23 cellular contexts compared by ENCODE assay signal in the genomic region with DNA sequence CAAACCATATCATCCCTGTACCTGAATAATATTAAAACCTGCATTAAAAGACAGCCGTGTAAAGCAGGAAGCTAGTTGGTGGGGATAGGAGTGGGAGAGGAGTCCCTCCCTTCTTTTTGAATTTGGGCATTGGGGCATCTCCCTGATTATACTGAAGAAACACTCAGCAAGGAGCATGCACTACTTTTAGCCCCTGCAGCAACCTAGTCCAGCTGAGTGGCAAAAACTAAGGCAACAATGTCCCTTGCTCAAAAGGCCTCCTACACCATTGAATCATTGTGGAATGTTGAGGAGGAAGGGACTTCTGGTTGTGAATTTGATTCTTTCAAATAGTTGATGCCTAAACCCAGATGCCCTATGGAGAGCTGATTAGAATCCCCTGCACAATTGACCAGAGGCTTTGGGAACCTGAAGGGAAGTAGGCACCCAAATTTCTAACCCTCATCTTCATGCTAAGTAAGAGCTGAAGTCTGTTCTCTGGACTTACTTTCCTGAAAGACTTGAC.
"Had no signal": no experiment of that assay in that cellular context is flagged by ENCODE, and none has a peak within 500 bp of the region (broad histone marks: within the 10 kb centered on the region; RNA-seq: fewer than 3 reads in every experiment).

No MANE protein-coding gene starts in this region.

- H3K27me3 Mint-ChIP-seq: activated naive CD8-positive, alpha-beta T cell had no signal

- H3K4me3 ChIP-seq: adrenal gland, ascending aorta, neural progenitor cell, transverse colon had no signal

- H3K27ac Mint-ChIP-seq: activated naive CD8-positive, alpha-beta T cell; activated T-helper 2 cell treated with anti-CD3 and anti-CD28 coated beads, Interferon-gamma antibody, Interleukin-2, Interleukin-4, amounts not matched to agents 10 μg/mL and 5 μg/mL and 100 μg/mL, durations not matched to agents 14 hours and 24 hours and 36 hours; naive thymus-derived CD4-positive, alpha-beta T cell; neural progenitor cell; progenitor cell of endocrine pancreas; stimulated activated effector memory CD8-positive, alpha-beta T cell treated with anti-CD3 and anti-CD28 coated beads, Interleukin-12 subunit alpha, Interleukin-12 subunit beta, amount 100 ng/mL, for 72 hours; stimulated activated naive CD8-positive, alpha-beta T cell treated with anti-CD3 and anti-CD28 coated beads, Interleukin-15, amount 100 ng/mL, for 72 hours; WTC11 had no signal

- H3K27ac ChIP-seq: ascending aorta, brain microvascular endothelial cell, epithelial cell of prostate, neural progenitor cell, transverse colon had no signal

- DNase-seq: activated CD4-positive, alpha-beta T cell treated with anti-CD3 and anti-CD28 coated beads, Interleukin-2, amount 50 U/mL, for 4 hours; activated CD8-positive, alpha-beta memory T cell treated with anti-CD3 and anti-CD28 coated beads for 24 hours; activated CD8-positive, alpha-beta memory T cell treated with anti-CD3 and anti-CD28 coated beads, Interleukin-2, amount 50 U/mL, for 4 hours; activated naive CD4-positive, alpha-beta T cell; activated T-cell treated with anti-CD3 and anti-CD28 coated beads, Interleukin-2, amount 50 U/mL, for 4 hours; adrenal gland; brain microvascular endothelial cell; central memory CD4-positive, alpha-beta T cell; foreskin fibroblast; hypothalamus; naive thymus-derived CD4-positive, alpha-beta T cell; stimulated activated CD4-positive, alpha-beta T cell treated with anti-CD3 and anti-CD28 coated beads, Interleukin-1b, Interleukin-23, amount 100 ng/mL, for 48 hours; stimulated activated naive CD8-positive, alpha-beta T cell treated with anti-CD3 and anti-CD28 coated beads, Interleukin-15, amount 100 ng/mL, for 72 hours; T-helper 9 cell; transverse colon had no signal

- H3K4me1 Mint-ChIP-seq: naive thymus-derived CD4-positive, alpha-beta T cell; neural progenitor cell; stimulated activated effector memory CD8-positive, alpha-beta T cell treated with anti-CD3 and anti-CD28 coated beads, Interleukin-12 subunit alpha, Interleukin-12 subunit beta, amount 100 ng/mL, for 72 hours; stimulated activated naive CD8-positive, alpha-beta T cell treated with anti-CD3 and anti-CD28 coated beads, Interleukin-15, amount 100 ng/mL, for 72 hours had no signal

- H3K9me3 ChIP-seq: adrenal gland, ascending aorta, transverse colon had no signal

- H3K9me3 Mint-ChIP-seq: activated T-cell treated with anti-CD3 and anti-CD28 coated beads, Interleukin-2, amount 50 U/mL, for 4 hours; activated T-helper 2 cell treated with anti-CD3 and anti-CD28 coated beads, Interferon-gamma antibody, Interleukin-2, Interleukin-4, amounts not matched to agents 10 μg/mL and 5 μg/mL and 100 μg/mL, durations not matched to agents 14 hours and 24 hours and 36 hours; neural progenitor cell; stimulated activated effector memory CD8-positive, alpha-beta T cell treated with anti-CD3 and anti-CD28 coated beads, Interleukin-12 subunit alpha, Interleukin-12 subunit beta, amount 100 ng/mL, for 72 hours; stimulated activated naive CD8-positive, alpha-beta T cell treated with anti-CD3 and anti-CD28 coated beads, Interleukin-15, amount 100 ng/mL, for 72 hours had no signal

- H3K9ac ChIP-seq: neural progenitor cell had no signal

- H3K36me3 ChIP-seq: adrenal gland, ascending aorta, brain microvascular endothelial cell, neural progenitor cell, transverse colon had no signal

- H3K36me3 Mint-ChIP-seq: activated naive CD8-positive, alpha-beta T cell; naive thymus-derived CD4-positive, alpha-beta T cell; neural progenitor cell; stimulated activated effector memory CD8-positive, alpha-beta T cell treated with anti-CD3 and anti-CD28 coated beads, Interleukin-12 subunit alpha, Interleukin-12 subunit beta, amount 100 ng/mL, for 72 hours; WTC11 had no signal

- H3K27me3 ChIP-seq: adrenal gland, ascending aorta, brain microvascular endothelial cell, neural progenitor cell, transverse colon had no signal

- H3K4me1 ChIP-seq: adrenal gland, ascending aorta, neural progenitor cell had no signal

- H3K4me3 Mint-ChIP-seq: activated naive CD8-positive, alpha-beta T cell; activated T-cell treated with anti-CD3 and anti-CD28 coated beads, Interleukin-2, amount 50 U/mL, for 4 hours; naive thymus-derived CD4-positive, alpha-beta T cell; neural progenitor cell; stimulated activated effector memory CD8-positive, alpha-beta T cell treated with anti-CD3 and anti-CD28 coated beads, Interleukin-12 subunit alpha, Interleukin-12 subunit beta, amount 100 ng/mL, for 72 hours; stimulated activated naive CD8-positive, alpha-beta T cell treated with anti-CD3 and anti-CD28 coated beads, Interleukin-15, amount 100 ng/mL, for 72 hours; WTC11 had no signal
